In the genomic region with DNA sequence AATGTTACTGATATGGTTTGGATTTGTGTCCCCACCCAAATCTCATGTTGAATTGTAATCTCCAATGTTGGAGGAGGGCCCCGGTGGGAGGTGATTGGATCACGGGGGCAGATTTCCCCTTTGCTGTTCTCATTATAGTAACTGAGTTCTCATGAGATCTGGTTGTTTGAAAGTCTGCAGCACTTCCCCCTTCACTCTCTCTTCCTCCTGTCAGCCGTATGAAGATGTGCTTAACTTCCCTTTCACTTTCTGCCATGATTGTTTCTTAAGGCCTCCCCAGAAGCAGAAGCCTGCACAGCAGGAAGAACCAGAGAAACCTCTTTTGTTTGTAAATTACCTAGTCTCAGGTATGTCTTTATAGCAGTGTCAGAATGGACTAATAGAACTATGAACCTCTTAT, we compare ENCODE assay signal across 9 cellular contexts.
DNase-seq lines count a peak whose midpoint lies in the region; ATAC-seq lines count a peak whose summit lies in the region.
"Had no signal": no experiment of that assay in that cellular context is flagged by ENCODE, and none has a peak within 500 bp of the region (broad histone marks: within the 10 kb centered on the region; RNA-seq: fewer than 3 reads in every experiment).

No MANE protein-coding gene starts in this region.

- no peak overlapping the region for H3K4me3 Mint-ChIP-seq in activated naive CD4-positive, alpha-beta T cell treated with anti-CD3 and anti-CD28 coated beads, Interleukin-2, amount 10 ng/mL, durations not matched to agents 7 days and 5 days
- peak overlapping the region; percentile 15 for H3K4me3 Mint-ChIP-seq in T-helper 2 cell treated with Interferon-gamma antibody and Interleukin-4, amounts not matched to agents 5 μg/mL and 100 μg/mL, for 36 hours
- H3K4me3 Mint-ChIP-seq in stimulated activated naive CD8-positive, alpha-beta T cell treated with anti-CD3 and anti-CD28 coated beads, Interleukin-15, amount 100 ng/mL, for 72 hours = peak overlapping the region; percentile 16 to 17

- peak overlapping the region; percentile 68 for H3K27ac Mint-ChIP-seq in activated naive CD4-positive, alpha-beta T cell treated with anti-CD3 and anti-CD28 coated beads, Interleukin-2, amount 10 ng/mL, durations not matched to agents 7 days and 5 days
- peak overlapping the region; percentile 65 for H3K27ac Mint-ChIP-seq in T-helper 2 cell treated with Interferon-gamma antibody and Interleukin-4, amounts not matched to agents 5 μg/mL and 100 μg/mL, for 36 hours
- H3K27ac Mint-ChIP-seq in stimulated activated naive CD8-positive, alpha-beta T cell treated with anti-CD3 and anti-CD28 coated beads, Interleukin-15, amount 100 ng/mL, for 72 hours = peak overlapping the region in 1 of 2 donors; percentile 5

- CTCF ChIA-PET in activated naive CD4-positive, alpha-beta T cell treated with anti-CD3 and anti-CD28 coated beads, Interleukin-2, amount 10 ng/mL, durations not matched to agents 7 days and 5 days (lab: Charles Lee) = no interaction called here

- DNase-seq in activated naive CD4-positive, alpha-beta T cell treated with anti-CD3 and anti-CD28 coated beads, Interleukin-2, amount 10 ng/mL, durations not matched to agents 7 days and 5 days = peak; percentile 32
- no peak for DNase-seq in activated naive CD4-positive, alpha-beta T cell treated with anti-CD3 and anti-CD28 coated beads, Interleukin-2, amount 50 U/mL, for 16 hours
- DNase-seq in T-helper 2 cell treated with Interferon-gamma antibody and Interleukin-4, amounts not matched to agents 5 μg/mL and 100 μg/mL, for 36 hours (ENCODE audit: low spot score) = no peak
- no peak for DNase-seq in stimulated activated naive CD8-positive, alpha-beta T cell treated with anti-CD3 and anti-CD28 coated beads, Interleukin-15, amount 100 ng/mL, for 72 hours
- DNase-seq in GM03348 (ENCODE audit: low spot score) (no peak), midbrain (lab: John Stamatoyannopoulos, UW) (no peak), DMS79 (lab: John Stamatoyannopoulos, UW) (no peak)
- DNase-seq: MG63 had no signal

- H3K27me3 Mint-ChIP-seq in activated naive CD4-positive, alpha-beta T cell treated with anti-CD3 and anti-CD28 coated beads, Interleukin-2, amount 10 ng/mL, durations not matched to agents 7 days and 5 days = no peaks in the 10 kb centered on the region
- no peaks in the 10 kb centered on the region for H3K27me3 Mint-ChIP-seq in T-helper 2 cell treated with Interferon-gamma antibody and Interleukin-4, amounts not matched to agents 5 μg/mL and 100 μg/mL, for 36 hours (ENCODE audit: low read depth)
- H3K27me3 Mint-ChIP-seq in stimulated activated naive CD8-positive, alpha-beta T cell treated with anti-CD3 and anti-CD28 coated beads, Interleukin-15, amount 100 ng/mL, for 72 hours = no peaks in the 10 kb centered on the region

- H3K9me3 Mint-ChIP-seq in activated naive CD4-positive, alpha-beta T cell treated with anti-CD3 and anti-CD28 coated beads, Interleukin-2, amount 10 ng/mL, durations not matched to agents 7 days and 5 days = peaks cover 8% of the 10 kb centered on the region
- peaks cover 12% of the 10 kb centered on the region for H3K9me3 Mint-ChIP-seq in T-helper 2 cell treated with Interferon-gamma antibody and Interleukin-4, amounts not matched to agents 5 μg/mL and 100 μg/mL, for 36 hours
- H3K9me3 Mint-ChIP-seq in stimulated activated naive CD8-positive, alpha-beta T cell treated with anti-CD3 and anti-CD28 coated beads, Interleukin-15, amount 100 ng/mL, for 72 hours = peaks cover 14 to 20% of the 10 kb centered on the region in 2 donors

- H3K4me1 Mint-ChIP-seq in activated naive CD4-positive, alpha-beta T cell treated with anti-CD3 and anti-CD28 coated beads, Interleukin-2, amount 10 ng/mL, durations not matched to agents 7 days and 5 days = peaks cover 36% of the 10 kb centered on the region
- peaks cover 31% of the 10 kb centered on the region for H3K4me1 Mint-ChIP-seq in T-helper 2 cell treated with Interferon-gamma antibody and Interleukin-4, amounts not matched to agents 5 μg/mL and 100 μg/mL, for 36 hours (ENCODE audit: low read depth)
- H3K4me1 Mint-ChIP-seq in stimulated activated naive CD8-positive, alpha-beta T cell treated with anti-CD3 and anti-CD28 coated beads, Interleukin-15, amount 100 ng/mL, for 72 hours = peaks cover 40% of the 10 kb centered on the region

- H3K36me3 Mint-ChIP-seq in activated naive CD4-positive, alpha-beta T cell treated with anti-CD3 and anti-CD28 coated beads, Interleukin-2, amount 10 ng/mL, durations not matched to agents 7 days and 5 days = peaks cover 39% of the 10 kb centered on the region
- peaks cover 40% of the 10 kb centered on the region for H3K36me3 Mint-ChIP-seq in T-helper 2 cell treated with Interferon-gamma antibody and Interleukin-4, amounts not matched to agents 5 μg/mL and 100 μg/mL, for 36 hours (ENCODE audit: low read depth)

- ATAC-seq in HG02885 (IDR thresholded peaks at IDR 0.05; ENCODE audit: poor library complexity, unreplicated experiment) = peak; percentile 87
- peak; percentile 42 for ATAC-seq in stimulated activated naive CD8-positive, alpha-beta T cell treated with anti-CD3 and anti-CD28 coated beads, Interleukin-15, amount 100 ng/mL, for 72 hours
